ENCODE assay signal across 14 cellular contexts in genomic region chr22:21626073-21626734, GRCh38.
DNase-seq lines count a peak whose midpoint lies in the region; ATAC-seq and TF ChIP-seq lines count a peak whose summit lies in the region.
"Had no signal": no experiment of that assay in that cellular context is flagged by ENCODE, and none has a peak within 500 bp of the region (broad histone marks: within the 10 kb centered on the region; RNA-seq: fewer than 3 reads in every experiment).

No MANE protein-coding gene starts in this region.

- ATAC-seq in memory B cell (ENCODE audit: low read depth) (no peak), GM21526 (IDR thresholded peaks at IDR 0.05; ENCODE audit: low FRiP score, unreplicated experiment) (no peak), HG03521 (IDR thresholded peaks at IDR 0.05; ENCODE audit: unreplicated experiment) (no peak)
- ATAC-seq: left colon had no signal

- H4K20me1 ChIP-seq in BLaER1 (peaks cover 74% of the 10 kb centered on the region), DOHH2 (ENCODE audit: control insufficient read depth, insufficient read depth, low read depth, low read length) (peaks cover 9% of the 10 kb centered on the region; the same call in 1 of the 2 replicates)

- no peak overlapping the region for H3K27ac ChIP-seq in BLaER1
- no peak overlapping the region for H3K27ac ChIP-seq in DOHH2 (ENCODE audit: low read depth, low read length)
- peak overlapping the region; percentile 25 for H3K27ac ChIP-seq in VCaP
- H3K27ac ChIP-seq: hepatocyte had no signal

- no peak overlapping the region for H3K4me3 Mint-ChIP-seq in memory B cell
- H3K4me3 Mint-ChIP-seq: activated B cell treated with CpG ODN at 0.5 μM for 24 hours had no signal

- no peak for TF ChIP-seq CTCF in DOHH2 (IDR thresholded peaks at IDR 0.05; ENCODE audit: low read depth, low read length, poor library complexity, severe bottlenecking)
- no peak for TF ChIP-seq CTCF in VCaP (conservative IDR thresholded peaks at IDR 0.05)

- no peaks in the 10 kb centered on the region for H3K9me3 ChIP-seq in BLaER1
- no peaks in the 10 kb centered on the region for H3K9me3 ChIP-seq in DOHH2 (ENCODE audit: control insufficient read depth, insufficient read depth, low read length)

- no peaks in the 10 kb centered on the region for H3K9me2 ChIP-seq in DOHH2 (replicated peaks; ENCODE audit: control insufficient read depth, low read length)

- peaks cover 25% of the 10 kb centered on the region for H3K4me1 Mint-ChIP-seq in memory B cell

- no peaks in the 10 kb centered on the region for H3K9me3 Mint-ChIP-seq in memory B cell
- H3K9me3 Mint-ChIP-seq: activated B cell treated with CpG ODN at 0.5 μM for 24 hours had no signal

- H3K27me3 ChIP-seq in BLaER1 (no peaks in the 10 kb centered on the region), DOHH2 (ENCODE audit: control insufficient read depth, low read length) (no peaks in the 10 kb centered on the region)
- H3K27me3 ChIP-seq: hepatocyte had no signal

- H3K36me3 ChIP-seq in BLaER1: peaks cover 64% of the 10 kb centered on the region
- H3K36me3 ChIP-seq in DOHH2 (ENCODE audit: control insufficient read depth, low read length): peaks cover 73% of the 10 kb centered on the region

- H3K27ac Mint-ChIP-seq in memory B cell: peak overlapping the region; percentile 53
- H3K27ac Mint-ChIP-seq: activated B cell treated with CpG ODN at 0.5 μM for 24 hours had no signal

- H3F3A ChIP-seq in DOHH2 (ENCODE audit: control insufficient read depth, insufficient read depth): peaks cover 49% of the 10 kb centered on the region

- H3K4me3 ChIP-seq in BLaER1 (no peak overlapping the region), DOHH2 (ENCODE audit: low read length) (no peak overlapping the region)
- H3K4me3 ChIP-seq: GM23248, hepatocyte had no signal

- no peak for DNase-seq in memory B cell (ENCODE audit: low spot score in 2 of 2)
- no peak for DNase-seq in NCI-H1417 treated with DMSO at 0.1 percent for 48 hours (lab: John Stamatoyannopoulos, UW)
- no peak for DNase-seq in SW480 (ENCODE audit: low spot score)
- DNase-seq: activated B cell treated with CpG ODN at 0.5 μM for 24 hours, IMR-90, left colon, NCI-H1105 had no signal

- H3K27me3 Mint-ChIP-seq in memory B cell: no peaks in the 10 kb centered on the region
- H3K27me3 Mint-ChIP-seq: activated B cell treated with CpG ODN at 0.5 μM for 24 hours had no signal

- H3K4me2 ChIP-seq in BLaER1: peak overlapping the region; percentile 95; the same call in 1 of the 2 replicates
- H3K4me2 ChIP-seq in DOHH2 (ENCODE audit: low read length): peak overlapping the region; percentile 22
- H3K4me2 ChIP-seq: hepatocyte had no signal

- H3K36me3 Mint-ChIP-seq in memory B cell: peaks cover 13% of the 10 kb centered on the region

- H3K4me1 ChIP-seq in BLaER1: peaks cover 71% of the 10 kb centered on the region
- peaks cover 55% of the 10 kb centered on the region for H3K4me1 ChIP-seq in DOHH2 (ENCODE audit: control insufficient read depth, low read length)

- peak overlapping the region; percentile 31; the same call in 1 of the 2 replicates for H3K9ac ChIP-seq in BLaER1
- H3K9ac ChIP-seq: GM23248 had no signal

- peaks cover 82% of the 10 kb centered on the region for H3K79me2 ChIP-seq in DOHH2 (ENCODE audit: control insufficient read depth, low read length)
